Comparison of ENCODE assay signal across 18 cellular contexts in the genomic region with DNA sequence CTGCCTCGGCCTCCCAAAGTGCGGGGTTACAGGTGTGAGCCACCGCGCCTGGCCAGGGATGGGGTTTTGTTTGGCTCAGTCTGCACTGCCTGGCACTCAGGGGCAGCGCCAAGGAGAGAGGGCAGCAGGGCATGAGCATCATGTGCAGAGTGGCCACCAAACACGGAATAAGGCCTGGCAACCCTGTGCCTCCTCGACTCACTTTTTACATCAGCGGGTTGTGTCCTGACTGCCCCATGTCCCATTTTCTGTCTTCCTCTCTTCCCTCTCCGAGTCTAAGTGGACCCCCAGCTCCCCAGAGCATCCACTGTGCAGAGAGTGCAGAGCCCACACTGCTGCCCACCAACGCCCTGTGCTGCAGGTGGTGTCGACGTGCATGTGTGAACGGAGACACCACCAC. TPM values are rescaled to one million over a fixed set of nuclear protein-coding genes. Genes with fewer than 3 reads are reported as not detected.
A peak's percentile ranks its signal among the peaks of the same experiment; 100 is the strongest.
DNase-seq lines count a peak whose midpoint lies in the region; ATAC-seq lines count a peak whose summit lies in the region.
"Had no signal": no experiment of that assay in that cellular context is flagged by ENCODE, and none has a peak within 500 bp of the region (broad histone marks: within the 10 kb centered on the region; RNA-seq: fewer than 3 reads in every experiment).

No MANE protein-coding gene starts in this region.

- peaks cover 100% of the 10 kb centered on the region for H3K36me3 ChIP-seq in BLaER1
- peaks cover 70 to 94% of the 10 kb centered on the region in 2 donors for H3K36me3 ChIP-seq in neuronal stem cell (replicated peaks in 1 of 2; ENCODE audit: control insufficient read depth in 2 of 2, insufficient read depth in 2 of 2, low read length in 2 of 2)

- DNase-seq in neuronal stem cell (ENCODE audit: low spot score) (no peak), dermis blood vessel endothelial cell (no peak), H4 (ENCODE audit: low spot score) (no peak)
- DNase-seq in stimulated activated effector memory CD8-positive, alpha-beta T cell treated with anti-CD3 and anti-CD28 coated beads, Interleukin-12 subunit alpha, Interleukin-12 subunit beta, amount 100 ng/mL, for 72 hours (ENCODE audit: low spot score in 2 of 2) = no peak
- DNase-seq: Caco-2, NCI-H1105 treated with DMSO at 0.1 percent for 48 hours, NCI-H1694 treated with DMSO at 0.1 percent for 48 hours, NCI-H2107, NCI-H510A treated with DMSO at 0.1 percent for 48 hours, NCI-H774, OCI-M1, SIG-M5 had no signal

- H3K4ac ChIP-seq in neuronal stem cell (ENCODE audit: low read length) = no peak overlapping the region

- no peak overlapping the region for H3K18ac ChIP-seq in neuronal stem cell (ENCODE audit: low read length)

- peaks cover 84% of the 10 kb centered on the region for H4K20me1 ChIP-seq in BLaER1

- peak overlapping the region; percentile 39 for H3K4me2 ChIP-seq in BLaER1
- H3K4me2 ChIP-seq in neuronal stem cell (ENCODE audit: insufficient read depth, low read length, poor library complexity, severe bottlenecking) = no peak overlapping the region

- no peak overlapping the region for H3K14ac ChIP-seq in neuronal stem cell (ENCODE audit: low read length)

- H2AK5ac ChIP-seq in neuronal stem cell (ENCODE audit: low read depth, low read length) = peak overlapping the region; percentile 56

- H3K9ac ChIP-seq in BLaER1 (no peak overlapping the region), neuronal stem cell (ENCODE audit: low read depth, low read length, poor library complexity) (no peak overlapping the region)

- no peak for ATAC-seq in activated T-helper 17 cell treated with anti-CD3 and anti-CD28 coated beads, Interleukin-2, amount 50 U/mL, for 72 hours (replicated peaks)
- ATAC-seq in stimulated activated effector memory CD8-positive, alpha-beta T cell treated with anti-CD3 and anti-CD28 coated beads, Interleukin-12 subunit alpha, Interleukin-12 subunit beta, amount 100 ng/mL, for 72 hours = no peak
- no peak for ATAC-seq in GM19351 (IDR thresholded peaks at IDR 0.05; ENCODE audit: unreplicated experiment)
- ATAC-seq: K562 had no signal

- H3K27ac ChIP-seq in BLaER1 = peak overlapping the region; percentile 26; the same call in 1 of the 2 replicates
- no peak overlapping the region for H3K27ac ChIP-seq in neuronal stem cell (replicated peaks; ENCODE audit: low read length)

- WGBS in neuronal stem cell (ENCODE audit: extremely low coverage in 2 of 2, insufficient read length in 2 of 2, insufficient replicate concordance in 1 of 2), 2 donors = no CpG with 5 or more reads among the region's 13 CpGs

- H3K9me3 ChIP-seq in BLaER1 (no peaks in the 10 kb centered on the region), neuronal stem cell (replicated peaks in 1 of 2; ENCODE audit: control insufficient read depth in 2 of 2, insufficient read depth in 1 of 2, low read depth in 1 of 2, low read length in 2 of 2) (peaks cover 0 to 12% of the 10 kb centered on the region in 2 donors)
- H3K9me3 ChIP-seq: Caco-2 had no signal

- H3K4me1 Mint-ChIP-seq in activated T-helper 17 cell treated with anti-CD3 and anti-CD28 coated beads, Interleukin-2, amount 50 U/mL, for 72 hours = peaks cover under 1% of the 10 kb centered on the region
- peaks cover 20% of the 10 kb centered on the region for H3K4me1 Mint-ChIP-seq in stimulated activated effector memory CD8-positive, alpha-beta T cell treated with anti-CD3 and anti-CD28 coated beads, Interleukin-12 subunit alpha, Interleukin-12 subunit beta, amount 100 ng/mL, for 72 hours
- H3K4me1 Mint-ChIP-seq: B cell had no signal

- H3K4me1 ChIP-seq in BLaER1 = peaks cover 21% of the 10 kb centered on the region
- H3K4me1 ChIP-seq in neuronal stem cell (ENCODE audit: control insufficient read depth in 2 of 2, insufficient read depth in 1 of 2, low read depth in 1 of 2, low read length in 2 of 2) = no peaks in the 10 kb centered on the region
- H3K4me1 ChIP-seq: Caco-2 had no signal

- H3K27ac Mint-ChIP-seq in activated T-helper 17 cell treated with anti-CD3 and anti-CD28 coated beads, Interleukin-2, amount 50 U/mL, for 72 hours = peak overlapping the region; percentile 64
- peak overlapping the region; percentile 83 for H3K27ac Mint-ChIP-seq in stimulated activated effector memory CD8-positive, alpha-beta T cell treated with anti-CD3 and anti-CD28 coated beads, Interleukin-12 subunit alpha, Interleukin-12 subunit beta, amount 100 ng/mL, for 72 hours
- H3K27ac Mint-ChIP-seq: CD4-positive, alpha-beta T cell had no signal

- peak overlapping the region; percentile 30 for H4K8ac ChIP-seq in neuronal stem cell (ENCODE audit: low read depth, low read length)

- no peak overlapping the region for H3K23ac ChIP-seq in neuronal stem cell (ENCODE audit: low read depth, low read length, poor library complexity)

- no peaks in the 10 kb centered on the region for H3K27me3 Mint-ChIP-seq in activated T-helper 17 cell treated with anti-CD3 and anti-CD28 coated beads, Interleukin-2, amount 50 U/mL, for 72 hours
- H3K27me3 Mint-ChIP-seq: B cell; CD4-positive, alpha-beta T cell had no signal

- peaks cover 96% of the 10 kb centered on the region for H3K36me3 Mint-ChIP-seq in activated T-helper 17 cell treated with anti-CD3 and anti-CD28 coated beads, Interleukin-2, amount 50 U/mL, for 72 hours (ENCODE audit: low read depth)
- peaks cover 99% of the 10 kb centered on the region for H3K36me3 Mint-ChIP-seq in stimulated activated effector memory CD8-positive, alpha-beta T cell treated with anti-CD3 and anti-CD28 coated beads, Interleukin-12 subunit alpha, Interleukin-12 subunit beta, amount 100 ng/mL, for 72 hours

- no peak overlapping the region for H2BK15ac ChIP-seq in neuronal stem cell (ENCODE audit: low read length)

- H3K9me3 Mint-ChIP-seq in activated T-helper 17 cell treated with anti-CD3 and anti-CD28 coated beads, Interleukin-2, amount 50 U/mL, for 72 hours = no peaks in the 10 kb centered on the region
- no peaks in the 10 kb centered on the region for H3K9me3 Mint-ChIP-seq in stimulated activated effector memory CD8-positive, alpha-beta T cell treated with anti-CD3 and anti-CD28 coated beads, Interleukin-12 subunit alpha, Interleukin-12 subunit beta, amount 100 ng/mL, for 72 hours
- H3K9me3 Mint-ChIP-seq: CD4-positive, alpha-beta T cell had no signal

- H2BK5ac ChIP-seq in neuronal stem cell (ENCODE audit: low read length) = no peak overlapping the region

- no peak overlapping the region for H2BK12ac ChIP-seq in neuronal stem cell (ENCODE audit: low read length)

- H3K4me3 Mint-ChIP-seq in activated T-helper 17 cell treated with anti-CD3 and anti-CD28 coated beads, Interleukin-2, amount 50 U/mL, for 72 hours = no peak overlapping the region
- H3K4me3 Mint-ChIP-seq in stimulated activated effector memory CD8-positive, alpha-beta T cell treated with anti-CD3 and anti-CD28 coated beads, Interleukin-12 subunit alpha, Interleukin-12 subunit beta, amount 100 ng/mL, for 72 hours = no peak overlapping the region
- H3K4me3 Mint-ChIP-seq: B cell; CD4-positive, alpha-beta T cell had no signal

- no peak overlapping the region for H3K4me3 ChIP-seq in BLaER1
- no peak overlapping the region for H3K4me3 ChIP-seq in neuronal stem cell (ENCODE audit: low read length in 2 of 2)
- H3K4me3 ChIP-seq: K562 had no signal

- no peak overlapping the region for H4K91ac ChIP-seq in neuronal stem cell (ENCODE audit: low read depth, low read length, poor library complexity)

- no peak overlapping the region for H2AFZ ChIP-seq in neuronal stem cell (ENCODE audit: low read length)

- H3K27me3 ChIP-seq in BLaER1 = no peaks in the 10 kb centered on the region
- H3K27me3 ChIP-seq in neuronal stem cell (ENCODE audit: control insufficient read depth in 3 of 3, insufficient read depth in 3 of 3, low read depth in 1 of 3, low read length in 3 of 3) = no peaks in the 10 kb centered on the region

- H2BK120ac ChIP-seq in neuronal stem cell (ENCODE audit: low read depth, low read length) = no peak overlapping the region

- peaks cover 21% of the 10 kb centered on the region for H3K79me1 ChIP-seq in neuronal stem cell (ENCODE audit: low read depth, low read length)

RNA-seq across cellular contexts. Expression of a gene that starts 18.2 kb away (rescaled TPM):
- total RNA-seq in activated T-helper 17 cell treated with anti-CD3 and anti-CD28 coated beads, Interleukin-2, amount 50 U/mL, for 72 hours = 100 to 1,000 TPM; 124 to 238 TPM
- 156 TPM for polyA plus RNA-seq in neuronal stem cell (2013, experiment 1 of 2)
- polyA plus RNA-seq in neuronal stem cell (2013, experiment 2 of 2) = 144 TPM
- 48.3 and 97.4 TPM in 2 replicates for total RNA-seq in dermis blood vessel endothelial cell
- total RNA-seq in H4 (2014; rRNA removed; shearing (Covaris generic)) = 56.9 and 63.8 TPM in 2 replicates
